Comparison of ENCODE assay signal across 8 cellular contexts in genomic region chr1:52601976-52602327, GRCh38. TPM values are rescaled to one million over a fixed set of nuclear protein-coding genes. Genes with fewer than 3 reads are reported as not detected.
DNase-seq lines count a peak whose midpoint lies in the region; ATAC-seq and TF ChIP-seq lines count a peak whose summit lies in the region.

No MANE protein-coding gene starts in this region.

- H3K36me3 ChIP-seq in colonic mucosa (no peaks in the 10 kb centered on the region), vagina (peaks cover 0 to 2% of the 10 kb centered on the region in 2 donors)

- H3K9me3 ChIP-seq in colonic mucosa: no peaks in the 10 kb centered on the region
- no peaks in the 10 kb centered on the region for H3K9me3 ChIP-seq in vagina

- H3K4me1 ChIP-seq in colonic mucosa (no peaks in the 10 kb centered on the region), vagina (peaks cover 32% of the 10 kb centered on the region)

- no peaks in the 10 kb centered on the region for H3K27me3 Mint-ChIP-seq in activated naive CD4-positive, alpha-beta T cell treated with anti-CD3 and anti-CD28 coated beads, Interleukin-2, amount 50 U/mL, for 24 hours
- H3K27me3 Mint-ChIP-seq in mesothelial cell of epicardium (ENCODE audit: low read depth): no peaks in the 10 kb centered on the region

- TF ChIP-seq CTCF in colonic mucosa (IDR thresholded peaks at IDR 0.05): no peak
- no peak for TF ChIP-seq CTCF in mesothelial cell of epicardium (IDR thresholded peaks at IDR 0.05; ENCODE audit: unreplicated experiment)
- TF ChIP-seq CTCF in vagina (IDR thresholded peaks at IDR 0.05): no peak

- peak overlapping the region; percentile 70 to 76 for H3K9ac ChIP-seq in colonic mucosa (ENCODE audit: low read depth in 2 of 2, low read length in 2 of 2)

- no peaks in the 10 kb centered on the region for H3K27me3 ChIP-seq in colonic mucosa
- no peaks in the 10 kb centered on the region for H3K27me3 ChIP-seq in vagina

- H3K4me3 Mint-ChIP-seq in activated naive CD4-positive, alpha-beta T cell treated with anti-CD3 and anti-CD28 coated beads, Interleukin-2, amount 50 U/mL, for 24 hours: peak overlapping the region; percentile 87
- H3K4me3 Mint-ChIP-seq in mesothelial cell of epicardium: peak overlapping the region; percentile 74

- no peaks in the 10 kb centered on the region for H3K9me3 Mint-ChIP-seq in activated naive CD4-positive, alpha-beta T cell treated with anti-CD3 and anti-CD28 coated beads, Interleukin-2, amount 50 U/mL, for 24 hours
- no peaks in the 10 kb centered on the region for H3K9me3 Mint-ChIP-seq in mesothelial cell of epicardium

- peaks cover 47% of the 10 kb centered on the region for H3K4me1 Mint-ChIP-seq in activated naive CD4-positive, alpha-beta T cell treated with anti-CD3 and anti-CD28 coated beads, Interleukin-2, amount 50 U/mL, for 24 hours
- H3K4me1 Mint-ChIP-seq in mesothelial cell of epicardium: peaks cover 25% of the 10 kb centered on the region

- H3K36me3 Mint-ChIP-seq in activated naive CD4-positive, alpha-beta T cell treated with anti-CD3 and anti-CD28 coated beads, Interleukin-2, amount 50 U/mL, for 24 hours: peaks cover under 1% of the 10 kb centered on the region
- H3K36me3 Mint-ChIP-seq in mesothelial cell of epicardium: peaks cover 9% of the 10 kb centered on the region

- H3K27ac Mint-ChIP-seq in activated naive CD4-positive, alpha-beta T cell treated with anti-CD3 and anti-CD28 coated beads, Interleukin-2, amount 50 U/mL, for 24 hours: peak overlapping the region; percentile 92
- peak overlapping the region; percentile 85 for H3K27ac Mint-ChIP-seq in mesothelial cell of epicardium

- H3K27ac ChIP-seq in colonic mucosa (peak overlapping the region; percentile 40), vagina (peak overlapping the region; percentile 93)

- ATAC-seq in HG03565 (IDR thresholded peaks at IDR 0.05; ENCODE audit: unreplicated experiment) (no peak), GM18519 (IDR thresholded peaks at IDR 0.05; ENCODE audit: low FRiP score, unreplicated experiment) (no peak)

- TF ChIP-seq POLR2A in vagina (IDR thresholded peaks at IDR 0.05): no peak

- H3K4me3 ChIP-seq in colonic mucosa (peak overlapping the region; percentile 61), vagina (peak overlapping the region; percentile 66 to 76)

- DNase-seq in activated naive CD4-positive, alpha-beta T cell treated with anti-CD3 and anti-CD28 coated beads, Interleukin-2, amount 50 U/mL, for 16 hours: no peak
- peak; percentile 20 for DNase-seq in colonic mucosa
- DNase-seq in mesothelial cell of epicardium (ENCODE audit: low spot score in 2 of 2, unreplicated experiment in 2 of 2): peak in 1 of 2 experiments; percentile 39
- no peak for DNase-seq in vagina (ENCODE audit: extremely low spot score in 2 of 2)
- DNase-seq in H4 (ENCODE audit: low spot score): no peak

- intact Hi-C loops in colonic mucosa (cut with DNase I): no loop called here
- intact Hi-C loops in vagina (cut with DNase I): no loop called here

RNA-seq across cellular contexts. Expression of gene GPX7, which starts 0.2 kb away (rescaled TPM):
- 1 to 10 TPM; 1.8 to 6.0 TPM for total RNA-seq in colonic mucosa
- 57.7 to 62.6 TPM (median 61.8 TPM) in 3 replicates for total RNA-seq in mesothelial cell of epicardium
- 9.8 TPM for total RNA-seq in vagina
- total RNA-seq in H4 (2014; rRNA removed; shearing (Covaris generic)): 0.14 TPM in 1 of 2 replicates, not detected in the other

RNA-seq across cellular contexts. Expression of gene SHISAL2A, which starts 31.0 kb away (rescaled TPM):
- total RNA-seq in colonic mucosa: under 1 TPM in 1 of 2 donors, not detected in 1; 0.22 TPM
- total RNA-seq in mesothelial cell of epicardium: 0.99 to 1.4 TPM (median 1.4 TPM) in 3 replicates
- 3.2 TPM for total RNA-seq in vagina
- total RNA-seq in H4 (2014; rRNA removed; shearing (Covaris generic)): not detected in 2 replicates

RNA-seq across cellular contexts. Expression of gene TUT4, which starts 49.1 kb away (rescaled TPM):
- total RNA-seq in colonic mucosa (10 to 100 TPM; 20.0 to 27.4 TPM), mesothelial cell of epicardium (123 to 132 TPM (median 129 TPM) in 3 replicates), vagina (78.1 TPM)
- 16.4 and 25.3 TPM in 2 replicates for total RNA-seq in H4 (2014; rRNA removed; shearing (Covaris generic))
